ENCODE assay signal across 1 cellular context in genomic region chr2:169798718-169799495, GRCh38.
TF ChIP-seq lines count a peak whose summit lies in the region.

Gene SSB (plus strand): TSS chr2:169798871. CDS start chr2:169800961, 2,090 bp downstream.

TF ChIP-seq in HepG2, 621 proteins besides CTCF, POLR2A, EP300 and RAD21 (continued from another document and continues in another):
- TF ChIP-seq, protein P1, sequence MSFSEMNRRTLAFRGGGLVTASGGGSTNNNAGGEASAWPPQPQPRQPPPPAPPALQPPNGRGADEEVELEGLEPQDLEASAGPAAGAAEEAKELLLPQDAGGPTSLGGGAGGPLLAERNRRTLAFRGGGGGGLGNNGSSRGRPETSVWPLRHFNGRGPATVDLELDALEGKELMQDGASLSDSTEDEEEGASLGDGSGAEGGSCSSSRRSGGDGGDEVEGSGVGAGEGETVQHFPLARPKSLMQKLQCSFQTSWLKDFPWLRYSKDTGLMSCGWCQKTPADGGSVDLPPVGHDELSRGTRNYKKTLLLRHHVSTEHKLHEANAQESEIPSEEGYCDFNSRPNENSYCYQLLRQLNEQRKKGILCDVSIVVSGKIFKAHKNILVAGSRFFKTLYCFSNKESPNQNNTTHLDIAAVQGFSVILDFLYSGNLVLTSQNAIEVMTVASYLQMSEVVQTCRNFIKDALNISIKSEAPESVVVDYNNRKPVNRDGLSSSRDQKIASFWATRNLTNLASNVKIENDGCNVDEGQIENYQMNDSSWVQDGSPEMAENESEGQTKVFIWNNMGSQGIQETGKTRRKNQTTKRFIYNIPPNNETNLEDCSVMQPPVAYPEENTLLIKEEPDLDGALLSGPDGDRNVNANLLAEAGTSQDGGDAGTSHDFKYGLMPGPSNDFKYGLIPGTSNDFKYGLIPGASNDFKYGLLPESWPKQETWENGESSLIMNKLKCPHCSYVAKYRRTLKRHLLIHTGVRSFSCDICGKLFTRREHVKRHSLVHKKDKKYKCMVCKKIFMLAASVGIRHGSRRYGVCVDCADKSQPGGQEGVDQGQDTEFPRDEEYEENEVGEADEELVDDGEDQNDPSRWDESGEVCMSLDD (CRISPR knock-in tag; IDR thresholded peaks at IDR 0.05; ENCODE audit: borderline replicate concordance), result no peak
- TF ChIP-seq ZNF512B (CRISPR knock-in tag; IDR thresholded peaks at IDR 0.05; ENCODE audit: borderline replicate concordance), result no peak; the same call in 1 of the 2 replicates
- no peak for TF ChIP-seq TEF (CRISPR knock-in tag; IDR thresholded peaks at IDR 0.05)
- TF ChIP-seq ZSCAN21 (CRISPR knock-in tag; IDR thresholded peaks at IDR 0.05; ENCODE audit: borderline replicate concordance), result 0 out of 2 replicates have a peak, but pooled peaks have one; percentile 41
- no peak for TF ChIP-seq SRSF4 (IDR thresholded peaks at IDR 0.05; ENCODE audit: low read depth, low read length, poor library complexity, severe bottlenecking)
- TF ChIP-seq NR2F1 (CRISPR knock-in tag; IDR thresholded peaks at IDR 0.05), result no peak
- peak; percentile 73; the same call in 1 of the 2 replicates for TF ChIP-seq CBX5 (CRISPR knock-in tag; IDR thresholded peaks at IDR 0.05; ENCODE audit: borderline replicate concordance)
- no peak for TF ChIP-seq ZNF207 (IDR thresholded peaks at IDR 0.05; ENCODE audit: borderline replicate concordance)
- peak; percentile 56; the same call in 1 of the 2 replicates for TF ChIP-seq ZSCAN5A (CRISPR knock-in tag; IDR thresholded peaks at IDR 0.05; ENCODE audit: borderline replicate concordance)
- TF ChIP-seq, protein P2, sequence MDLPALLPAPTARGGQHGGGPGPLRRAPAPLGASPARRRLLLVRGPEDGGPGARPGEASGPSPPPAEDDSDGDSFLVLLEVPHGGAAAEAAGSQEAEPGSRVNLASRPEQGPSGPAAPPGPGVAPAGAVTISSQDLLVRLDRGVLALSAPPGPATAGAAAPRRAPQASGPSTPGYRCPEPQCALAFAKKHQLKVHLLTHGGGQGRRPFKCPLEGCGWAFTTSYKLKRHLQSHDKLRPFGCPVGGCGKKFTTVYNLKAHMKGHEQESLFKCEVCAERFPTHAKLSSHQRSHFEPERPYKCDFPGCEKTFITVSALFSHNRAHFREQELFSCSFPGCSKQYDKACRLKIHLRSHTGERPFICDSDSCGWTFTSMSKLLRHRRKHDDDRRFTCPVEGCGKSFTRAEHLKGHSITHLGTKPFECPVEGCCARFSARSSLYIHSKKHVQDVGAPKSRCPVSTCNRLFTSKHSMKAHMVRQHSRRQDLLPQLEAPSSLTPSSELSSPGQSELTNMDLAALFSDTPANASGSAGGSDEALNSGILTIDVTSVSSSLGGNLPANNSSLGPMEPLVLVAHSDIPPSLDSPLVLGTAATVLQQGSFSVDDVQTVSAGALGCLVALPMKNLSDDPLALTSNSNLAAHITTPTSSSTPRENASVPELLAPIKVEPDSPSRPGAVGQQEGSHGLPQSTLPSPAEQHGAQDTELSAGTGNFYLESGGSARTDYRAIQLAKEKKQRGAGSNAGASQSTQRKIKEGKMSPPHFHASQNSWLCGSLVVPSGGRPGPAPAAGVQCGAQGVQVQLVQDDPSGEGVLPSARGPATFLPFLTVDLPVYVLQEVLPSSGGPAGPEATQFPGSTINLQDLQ (CRISPR knock-in tag; IDR thresholded peaks at IDR 0.05), result no peak
- TF ChIP-seq ZSCAN20 (CRISPR knock-in tag; IDR thresholded peaks at IDR 0.05; ENCODE audit: borderline replicate concordance), result peak; percentile 29; the same call in 1 of the 2 replicates
- no peak for TF ChIP-seq ONECUT2 (CRISPR knock-in tag; IDR thresholded peaks at IDR 0.05)
- TF ChIP-seq MAFG (CRISPR knock-in tag; IDR thresholded peaks at IDR 0.05), result no peak
- TF ChIP-seq ZBED4 (CRISPR knock-in tag; IDR thresholded peaks at IDR 0.05; ENCODE audit: borderline replicate concordance), result peak; percentile 84; the same call in 1 of the 2 replicates
- TF ChIP-seq, protein P3, sequence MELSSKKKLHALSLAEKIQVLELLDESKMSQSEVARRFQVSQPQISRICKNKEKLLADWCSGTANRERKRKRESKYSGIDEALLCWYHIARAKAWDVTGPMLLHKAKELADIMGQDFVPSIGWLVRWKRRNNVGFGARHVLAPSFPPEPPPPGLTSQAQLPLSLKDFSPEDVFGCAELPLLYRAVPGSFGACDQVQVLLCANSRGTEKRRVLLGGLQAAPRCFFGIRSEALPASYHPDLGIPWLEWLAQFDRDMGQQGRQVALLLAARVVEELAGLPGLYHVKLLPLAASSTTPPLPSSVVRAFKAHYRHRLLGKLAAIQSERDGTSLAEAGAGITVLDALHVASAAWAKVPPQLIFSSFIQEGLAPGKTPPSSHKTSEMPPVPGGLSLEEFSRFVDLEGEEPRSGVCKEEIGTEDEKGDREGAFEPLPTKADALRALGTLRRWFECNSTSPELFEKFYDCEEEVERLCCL (CRISPR knock-in tag; IDR thresholded peaks at IDR 0.05; ENCODE audit: borderline replicate concordance), result no peak
- TF ChIP-seq ATF5 (CRISPR knock-in tag; IDR thresholded peaks at IDR 0.05; ENCODE audit: low read depth), result 0 out of 2 replicates have a peak, but pooled peaks have one; percentile 58
- no peak for TF ChIP-seq MLXIP (CRISPR knock-in tag; IDR thresholded peaks at IDR 0.05; ENCODE audit: borderline replicate concordance)
- no peak for TF ChIP-seq TBX3 (IDR thresholded peaks at IDR 0.05; ENCODE audit: borderline replicate concordance)
- no peak; the same call in 1 of the 2 replicates for TF ChIP-seq LRRFIP1 (CRISPR knock-in tag; conservative IDR thresholded peaks at IDR 0.05)
- TF ChIP-seq NKX3-1 (CRISPR knock-in tag; IDR thresholded peaks at IDR 0.05), result no peak
- peak; percentile 69; the same call in 1 of the 2 replicates for TF ChIP-seq TARDBP (CRISPR knock-in tag; IDR thresholded peaks at IDR 0.05)
- TF ChIP-seq KLF15 (CRISPR knock-in tag; IDR thresholded peaks at IDR 0.05; ENCODE audit: borderline replicate concordance), result no peak; the same call in 1 of the 2 replicates
- TF ChIP-seq ZNF713 (CRISPR knock-in tag; IDR thresholded peaks at IDR 0.05), result 0 out of 2 replicates have a peak, but pooled peaks have one; percentile 88
- TF ChIP-seq POGZ (CRISPR knock-in tag; IDR thresholded peaks at IDR 0.05), result peak; percentile 82
- peak; percentile 78 for TF ChIP-seq RBM39 (IDR thresholded peaks at IDR 0.05; ENCODE audit: low read depth, low read length, poor library complexity, severe bottlenecking)
- TF ChIP-seq FOXC1 (CRISPR knock-in tag; IDR thresholded peaks at IDR 0.05; ENCODE audit: borderline replicate concordance), result 0 out of 2 replicates have a peak, but pooled peaks have one; percentile 65
- TF ChIP-seq GABPA (IDR thresholded peaks at IDR 0.05; ENCODE audit: low read depth, low read length), result peak; percentile 34; the same call in 1 of the 2 replicates
- TF ChIP-seq GABPA (CRISPR knock-in tag; IDR thresholded peaks at IDR 0.05; ENCODE audit: low read depth), result peak; percentile 47
- peak; percentile 91 for TF ChIP-seq AGO2 (optimal IDR thresholded peaks at IDR 0.05; ENCODE audit: low read depth, low read length)
- 0 out of 2 replicates have a peak, but pooled peaks have one; percentile 26 for TF ChIP-seq NFIC (IDR thresholded peaks at IDR 0.05; ENCODE audit: low read length)
